In genomic region chr6:96675617-96676016, GRCh38 we compare ENCODE assay signal across 20 cellular contexts.
A peak's percentile ranks its signal among the peaks of the same experiment; 100 is the strongest.
DNase-seq lines count a peak whose midpoint lies in the region; ATAC-seq and TF ChIP-seq lines count a peak whose summit lies in the region.
"Had no signal": no experiment of that assay in that cellular context is flagged by ENCODE, and none has a peak within 500 bp of the region (broad histone marks: within the 10 kb centered on the region; RNA-seq: fewer than 3 reads in every experiment).

No MANE protein-coding gene starts in this region.

- no peaks in the 10 kb centered on the region for H3K9me2 ChIP-seq in hepatocyte (replicated peaks; ENCODE audit: insufficient read depth)

- DNase-seq in DMS79 (lab: John Stamatoyannopoulos, UW) (peak; percentile 83), NCI-H2029 treated with DMSO at 0.1 percent for 48 hours (lab: John Stamatoyannopoulos, UW) (peak; percentile 15), NCI-H524 (lab: John Stamatoyannopoulos, UW) (peak; percentile 85 to 95), hepatocyte (ENCODE audit: low spot score) (no peak), ureter (ENCODE audit: low spot score) (no peak), putamen (ENCODE audit: low spot score) (no peak), SHP77 (lab: John Stamatoyannopoulos, UW) (no peak)
- DNase-seq: activated effector memory CD4-positive, alpha-beta T cell treated with Interleukin-2 at 50 U/mL for 16 hours; activated naive CD8-positive, alpha-beta T cell treated with anti-CD3 and anti-CD28 coated beads, Interleukin-2, amount 50 U/mL, for 24 hours; colonic mucosa; DMS53; esophagus squamous epithelium; gastrocnemius medialis; KG1; NCI-H226; RPMI8226; uterus had no signal

- TF ChIP-seq CTCF in hepatocyte (IDR thresholded peaks at IDR 0.05; ENCODE audit: poor library complexity) = no peak

- no peaks in the 10 kb centered on the region for H3K79me2 ChIP-seq in hepatocyte

- H3K36me3 ChIP-seq in hepatocyte (replicated peaks; ENCODE audit: insufficient read depth, low read depth) = peaks cover 3% of the 10 kb centered on the region
- H3K36me3 ChIP-seq: colonic mucosa, esophagus squamous epithelium, gastrocnemius medialis, uterus had no signal

- H3K4me2 ChIP-seq in hepatocyte = no peak overlapping the region

- no peaks in the 10 kb centered on the region for H3K27me3 ChIP-seq in hepatocyte
- H3K27me3 ChIP-seq: colonic mucosa, esophagus squamous epithelium, gastrocnemius medialis, uterus had no signal

- no peak overlapping the region for H3K4me3 ChIP-seq in hepatocyte
- H3K4me3 ChIP-seq: colonic mucosa, esophagus squamous epithelium, gastrocnemius medialis, uterus had no signal

- H3K4me1 ChIP-seq in hepatocyte (ENCODE audit: insufficient read depth) = no peaks in the 10 kb centered on the region
- H3K4me1 ChIP-seq: colonic mucosa, esophagus squamous epithelium, gastrocnemius medialis, uterus had no signal

- no peaks in the 10 kb centered on the region for H3K9me3 ChIP-seq in hepatocyte (ENCODE audit: low read depth)
- H3K9me3 ChIP-seq: colonic mucosa, esophagus squamous epithelium, gastrocnemius medialis, uterus had no signal

- ATAC-seq in GM18519 (IDR thresholded peaks at IDR 0.05; ENCODE audit: low FRiP score, unreplicated experiment) = no peak
- ATAC-seq: activated naive CD8-positive, alpha-beta T cell treated with anti-CD3 and anti-CD28 coated beads, Interleukin-2, amount 50 U/mL, for 24 hours; gastrocnemius medialis; SK-N-SH treated with all-trans-retinoic acid at 6 μM for 48 hours had no signal

- 83% methylated on average over 1 of the region's 1 CpG for WGBS in hepatocyte (ENCODE audit: low lambda C conversion rate, missing lambda C conversion rate)

- no peak overlapping the region for H2AFZ ChIP-seq in hepatocyte

- H3K27ac ChIP-seq in hepatocyte = peak overlapping the region; percentile 59
- H3K27ac ChIP-seq: C4-2B, colonic mucosa, esophagus squamous epithelium, gastrocnemius medialis, uterus had no signal

- no peaks in the 10 kb centered on the region for H4K20me1 ChIP-seq in hepatocyte (ENCODE audit: insufficient read depth, poor library complexity, severe bottlenecking)

Comparison
In these comparisons a context has a peak if more than half of its experiments do, and no peak if none do; other contexts are left out.
1. DNase-seq: peak in DMS79 (single experiment), NCI-H2029 treated with DMSO at 0.1 percent for 48 hours (single experiment) and NCI-H524 (2 of 2); none in hepatocyte (single experiment), ureter (single experiment), putamen (single experiment) and SHP77 (0 of 2).